ENCODE assay signal across 8 cellular contexts in genomic region chr1:29202584-29203340, GRCh38. TPM values are rescaled to one million over a fixed set of nuclear protein-coding genes. Genes with fewer than 3 reads are reported as not detected.
DNase-seq lines count a peak whose midpoint lies in the region; TF ChIP-seq lines count a peak whose summit lies in the region.

No MANE protein-coding gene starts in this region.

- no peaks in the 10 kb centered on the region for H4K20me1 ChIP-seq in SK-N-SH (ENCODE audit: insufficient read depth)

- no peaks in the 10 kb centered on the region for H3K9me3 ChIP-seq in CD8-positive, alpha-beta memory T cell (ENCODE audit: low read length)
- H3K9me3 ChIP-seq in SK-N-SH = no peaks in the 10 kb centered on the region
- H3K9me3 ChIP-seq in ovary = no peaks in the 10 kb centered on the region
- no peaks in the 10 kb centered on the region for H3K9me3 ChIP-seq in testis

- DNase-seq in CD8-positive, alpha-beta memory T cell = peak; percentile 69 to 90 (median 83)
- DNase-seq in H4 (ENCODE audit: low spot score) (peak; percentile 97), NCI-H1092 treated with DMSO at 0.1 percent for 48 hours (lab: John Stamatoyannopoulos, UW) (peak; percentile 80), SK-N-SH (peak; percentile 90), glomerular visceral epithelial cell (ENCODE audit: extremely low spot score) (peak; percentile 95), ovary (peak; percentile 96 to 98 (median 97)), testis (peak; percentile 98)
- peak; percentile 92 for DNase-seq in activated naive CD4-positive, alpha-beta T cell treated with anti-CD3 and anti-CD28 coated beads, Interleukin-2, amount 10 ng/mL, durations not matched to agents 7 days and 5 days

- H3K4me2 ChIP-seq in SK-N-SH = peak overlapping the region; percentile 54; the same call in 1 of the 2 replicates

- peak overlapping the region; percentile 44; the same call in 1 of the 2 replicates for H3K9ac ChIP-seq in SK-N-SH

- POLR2A ChIA-PET in CD8-positive, alpha-beta memory T cell (lab: Charles Lee) = interaction anchor here (0.5 to 2.1 kb wide), 2 partner anchors 21 to 490 kb away, joined by 4 to 6 read pairs; partner anchors contain the start of gene SRSF4
- POLR2A ChIA-PET in SK-N-SH (lab: Yijun Ruan, JAX) = no interaction called here

- peaks cover 8% of the 10 kb centered on the region for H3F3A ChIP-seq in SK-N-SH (replicated peaks; ENCODE audit: insufficient read depth)

- H3K9me3 Mint-ChIP-seq in CD8-positive, alpha-beta memory T cell = no peaks in the 10 kb centered on the region
- no peaks in the 10 kb centered on the region for H3K9me3 Mint-ChIP-seq in activated naive CD4-positive, alpha-beta T cell treated with anti-CD3 and anti-CD28 coated beads, Interleukin-2, amount 10 ng/mL, durations not matched to agents 7 days and 5 days

- WGBS in SK-N-SH (ENCODE audit: low lambda C conversion rate) = 26% methylated on average over 11 of the region's 14 CpGs
- WGBS in ovary, 3 donors = 15 to 18% (median 18%) methylated on average over 14 of the region's 14 CpGs
- WGBS in testis, 2 donors = 29 to 34% methylated on average over 13 to 14 of the region's 14 CpGs

- peaks cover 0 to 52% (median 4%) of the 10 kb centered on the region in 3 donors for H3K36me3 Mint-ChIP-seq in CD8-positive, alpha-beta memory T cell
- H3K36me3 Mint-ChIP-seq in activated naive CD4-positive, alpha-beta T cell treated with anti-CD3 and anti-CD28 coated beads, Interleukin-2, amount 10 ng/mL, durations not matched to agents 7 days and 5 days = peaks cover 4% of the 10 kb centered on the region

- peak; percentile 97 for TF ChIP-seq RAD21 in SK-N-SH (IDR thresholded peaks at IDR 0.05; ENCODE audit: low read length)

- H3K27me3 Mint-ChIP-seq in CD8-positive, alpha-beta memory T cell = no peaks in the 10 kb centered on the region
- no peaks in the 10 kb centered on the region for H3K27me3 Mint-ChIP-seq in activated naive CD4-positive, alpha-beta T cell treated with anti-CD3 and anti-CD28 coated beads, Interleukin-2, amount 10 ng/mL, durations not matched to agents 7 days and 5 days

- no peak for TF ChIP-seq POLR2A in ovary (IDR thresholded peaks at IDR 0.05)
- no peak for TF ChIP-seq POLR2A in testis (IDR thresholded peaks at IDR 0.05)

- peaks cover 25% of the 10 kb centered on the region for H3K36me3 ChIP-seq in CD8-positive, alpha-beta memory T cell (ENCODE audit: insufficient read depth, low read length)
- H3K36me3 ChIP-seq in SK-N-SH (replicated peaks in 1 of 2; ENCODE audit: control insufficient read depth in 1 of 2, insufficient read depth in 2 of 2, low read length in 1 of 2) (peaks cover 21 to 23% of the 10 kb centered on the region in 2 experiments), ovary (no peaks in the 10 kb centered on the region), testis (ENCODE audit: low read depth, missing control alignments) (no peaks in the 10 kb centered on the region)

- peaks cover 0 to 5% (median 3%) of the 10 kb centered on the region in 3 donors for H3K4me1 Mint-ChIP-seq in CD8-positive, alpha-beta memory T cell
- H3K4me1 Mint-ChIP-seq in activated naive CD4-positive, alpha-beta T cell treated with anti-CD3 and anti-CD28 coated beads, Interleukin-2, amount 10 ng/mL, durations not matched to agents 7 days and 5 days = peaks cover 3% of the 10 kb centered on the region

- H3K27ac Mint-ChIP-seq in CD8-positive, alpha-beta memory T cell = peak overlapping the region in 1 of 8 donors; percentile 60
- no peak overlapping the region for H3K27ac Mint-ChIP-seq in activated naive CD4-positive, alpha-beta T cell treated with anti-CD3 and anti-CD28 coated beads, Interleukin-2, amount 10 ng/mL, durations not matched to agents 7 days and 5 days

- TF ChIP-seq EP300 in SK-N-SH (IDR thresholded peaks at IDR 0.05; ENCODE audit: borderline replicate concordance in 1 of 2, low read depth in 1 of 2, low read length in 1 of 2) (peak in 1 of 2 experiments; percentile 21; a peak in 1 of 4 replicates), ovary (IDR thresholded peaks at IDR 0.05) (no peak)

- no peaks in the 10 kb centered on the region for H3K4me1 ChIP-seq in CD8-positive, alpha-beta memory T cell (ENCODE audit: insufficient read depth, low read length)
- H3K4me1 ChIP-seq in SK-N-SH (ENCODE audit: control insufficient read depth in 1 of 2, insufficient read depth in 2 of 2, low read depth in 1 of 2, low read length in 1 of 2) = peaks cover 9 to 12% of the 10 kb centered on the region in 2 experiments; a peak in 2 of 4 replicates
- no peaks in the 10 kb centered on the region for H3K4me1 ChIP-seq in ovary (ENCODE audit: insufficient read depth)
- no peaks in the 10 kb centered on the region for H3K4me1 ChIP-seq in testis

- H3K4me3 ChIP-seq in CD8-positive, alpha-beta memory T cell (ENCODE audit: low read length) = no peak overlapping the region
- no peak overlapping the region; a peak in 1 of 4 replicates for H3K4me3 ChIP-seq in SK-N-SH (ENCODE audit: low read depth in 2 of 2, low read length in 1 of 2)
- no peak overlapping the region for H3K4me3 ChIP-seq in ovary
- no peak overlapping the region for H3K4me3 ChIP-seq in testis

- H3K27ac ChIP-seq in CD8-positive, alpha-beta memory T cell (ENCODE audit: low read depth, low read length) = peak overlapping the region; percentile 35
- H3K27ac ChIP-seq in SK-N-SH (ENCODE audit: low read depth in 2 of 2, low read length in 1 of 2) (peak overlapping the region; percentile 62 to 83), ovary (peak overlapping the region in 1 of 2 donors; percentile 80), testis (peak overlapping the region in 1 of 2 donors; percentile 50)

- CTCF ChIA-PET in CD8-positive, alpha-beta memory T cell (lab: Charles Lee) = interaction anchor here (0.7 to 5.5 kb wide), 27 partner anchors 9 to 418 kb away, joined by 3 to 38 read pairs (median 3); partner anchors contain the start of genes EPB41, SRSF4 and TMEM200B
- CTCF ChIA-PET in SK-N-SH (lab: Yijun Ruan, JAX) = interaction anchor here (0.6 to 6.1 kb wide), 53 partner anchors 9 to 375 kb away, joined by 3 to 95 read pairs (median 4); partner anchors contain the start of genes PTPRU, SRSF4 and TMEM200B
- CTCF ChIA-PET in activated naive CD4-positive, alpha-beta T cell treated with anti-CD3 and anti-CD28 coated beads, Interleukin-2, amount 10 ng/mL, durations not matched to agents 7 days and 5 days (lab: Charles Lee) = interaction anchor here (0.8 to 9.0 kb wide), 32 partner anchors 8 to 428 kb away, joined by 3 to 221 read pairs (median 4); partner anchors contain the start of gene SRSF4

- H3K4me3 Mint-ChIP-seq in CD8-positive, alpha-beta memory T cell = no peak overlapping the region
- H3K4me3 Mint-ChIP-seq in activated naive CD4-positive, alpha-beta T cell treated with anti-CD3 and anti-CD28 coated beads, Interleukin-2, amount 10 ng/mL, durations not matched to agents 7 days and 5 days = no peak overlapping the region

- TF ChIP-seq CTCF in SK-N-SH (IDR thresholded peaks at IDR 0.05) (peak; percentile 98), ovary (IDR thresholded peaks at IDR 0.05) (peak; percentile 92 to 97 (median 95)), testis (IDR thresholded peaks at IDR 0.05) (peak; percentile 95 to 98 (median 97))

- H3K27me3 ChIP-seq in CD8-positive, alpha-beta memory T cell (ENCODE audit: insufficient read depth, low read length, poor library complexity, severe bottlenecking) = no peaks in the 10 kb centered on the region
- H3K27me3 ChIP-seq in SK-N-SH (ENCODE audit: insufficient read depth) = no peaks in the 10 kb centered on the region
- no peaks in the 10 kb centered on the region for H3K27me3 ChIP-seq in ovary
- no peaks in the 10 kb centered on the region for H3K27me3 ChIP-seq in testis

- no peaks in the 10 kb centered on the region for H3K9me2 ChIP-seq in SK-N-SH

- H2AFZ ChIP-seq in SK-N-SH (ENCODE audit: low read depth) = peak overlapping the region; percentile 84; the same call in 1 of the 2 replicates

- H3K79me2 ChIP-seq in SK-N-SH (ENCODE audit: insufficient read depth) = no peaks in the 10 kb centered on the region

- intact Hi-C loops in ovary (cut with DNase I) = loop anchor here (2.0 to 10.0 kb wide), 5 partner anchors 165 to 418 kb away; no protein-coding TSS in a partner anchor
- intact Hi-C loops in testis (cut with DNase I; ENCODE audit: low total_unique reads) = no loop called here

TF ChIP-seq in SK-N-SH, 30 proteins besides CTCF, POLR2A, EP300 and RAD21 (continues in another document):
- TF ChIP-seq YY1 (IDR thresholded peaks at IDR 0.05; ENCODE audit: low read depth) = no peak

RNA-seq across cellular contexts. Expression of gene SRSF4, which starts 21.1 kb away (rescaled TPM):
- total RNA-seq in CD8-positive, alpha-beta memory T cell = 100 to 1,000 TPM; 112 to 119 TPM
- polyA plus RNA-seq in CD8-positive, alpha-beta memory T cell = 115 TPM
- 28.9 and 29.3 TPM in 2 replicates for total RNA-seq in H4 (2014; rRNA removed; shearing (Covaris generic))
- polyA plus RNA-seq in SK-N-SH (2012; rRNA removed) (55.3 and 62.6 TPM in 2 replicates), ovary (100 to 1,000 TPM in 1 of 2 donors, 10 to 100 TPM in 1; 70.5 to 135 TPM), testis (ENCODE audit: insufficient read depth, low read depth, low replicate concordance) (63.2 TPM)
- 68.6 and 73.7 TPM in 2 replicates for polyA plus RNA-seq in SK-N-SH (2012; cell fraction: cytosol; rRNA removed)
- polyA plus RNA-seq in SK-N-SH (2012; cell fraction: nucleus; rRNA removed) = 125 and 196 TPM in 2 replicates
- total RNA-seq in ovary (100 to 1,000 TPM in 1 of 7 donors, 10 to 100 TPM in 6; 55.2 to 111 (median 88.2) TPM), testis (10 to 100 TPM; 77.1 to 81.7 TPM)

RNA-seq across cellular contexts. Expression of gene MECR, which starts 28.0 kb away (rescaled TPM):
- total RNA-seq in CD8-positive, alpha-beta memory T cell = 10 to 100 TPM; 33.8 to 41.1 TPM
- 14.5 TPM for polyA plus RNA-seq in CD8-positive, alpha-beta memory T cell
- total RNA-seq in H4 (2014; rRNA removed; shearing (Covaris generic)) = 29.0 and 32.3 TPM in 2 replicates
- polyA plus RNA-seq in SK-N-SH (2012; rRNA removed) (38.3 and 38.7 TPM in 2 replicates), ovary (10 to 100 TPM; 16.2 to 16.3 TPM), testis (ENCODE audit: insufficient read depth, low read depth, low replicate concordance) (33.7 TPM)
- 28.6 and 32.9 TPM in 2 replicates for polyA plus RNA-seq in SK-N-SH (2012; cell fraction: cytosol; rRNA removed)
- polyA plus RNA-seq in SK-N-SH (2012; cell fraction: nucleus; rRNA removed) = 48.3 and 55.4 TPM in 2 replicates
- total RNA-seq in ovary (10 to 100 TPM; 11.9 to 33.9 (median 21.6) TPM), testis (10 to 100 TPM; 37.3 to 38.9 TPM)

RNA-seq across cellular contexts. Expression of gene PTPRU, which starts 33.6 kb away (rescaled TPM):
- total RNA-seq in CD8-positive, alpha-beta memory T cell = under 1 TPM; 0.13 to 0.51 TPM
- polyA plus RNA-seq in CD8-positive, alpha-beta memory T cell = 0.62 TPM
- total RNA-seq in H4 (2014; rRNA removed; shearing (Covaris generic)) = 16.2 and 18.3 TPM in 2 replicates
- polyA plus RNA-seq in SK-N-SH (2012; rRNA removed) = 2.9 and 3.5 TPM in 2 replicates
- polyA plus RNA-seq in SK-N-SH (2012; cell fraction: cytosol; rRNA removed) = 1.5 and 2.9 TPM in 2 replicates
- polyA plus RNA-seq in SK-N-SH (2012; cell fraction: nucleus; rRNA removed) = 6.8 and 12.6 TPM in 2 replicates
- total RNA-seq in ovary = 10 to 100 TPM; 19.5 to 45.2 (median 35.2) TPM
- polyA plus RNA-seq in ovary = 10 to 100 TPM in 1 of 2 donors, 1 to 10 TPM in 1; 2.9 to 16.2 TPM
- total RNA-seq in testis = 10 to 100 TPM; 21.7 to 39.1 TPM
- 13.3 TPM for polyA plus RNA-seq in testis (ENCODE audit: insufficient read depth, low read depth, low replicate concordance)

Comparison
In these comparisons a context has a peak if more than half of its experiments do, and no peak if none do; other contexts are left out.
1. RNA of gene PTPRU, which starts 33.6 kb away (total RNA-seq): 21.7 to 39.1 TPM in testis, 19.5 to 45.2 TPM in ovary and 16.2 to 18.3 TPM in H4; 0.13 to 0.51 TPM in CD8-positive, alpha-beta memory T cell; every median in the first group is over 10 times any median in the second.
2. Peak in every context shown above with its lines, with median percentiles within 50 percentile points of each other: DNase-seq and CTCF ChIP-seq.